In genomic region chr9:113381909-113382411, GRCh38 we compare ENCODE assay signal across 14 cellular contexts. TPM values are rescaled to one million over a fixed set of nuclear protein-coding genes. Genes with fewer than 3 reads are reported as not detected.
DNase-seq lines count a peak whose midpoint lies in the region; ATAC-seq and TF ChIP-seq lines count a peak whose summit lies in the region.
"Had no signal": no experiment of that assay in that cellular context is flagged by ENCODE, and none has a peak within 500 bp of the region (broad histone marks: within the 10 kb centered on the region; RNA-seq: fewer than 3 reads in every experiment).

No MANE protein-coding gene starts in this region.

- H3K27ac ChIP-seq in liver (ENCODE audit: low read depth in 1 of 2, low read length in 2 of 2) (peak overlapping the region; percentile 62 to 66), stomach (peak overlapping the region; percentile 79 to 95 (median 85))
- H3K27ac ChIP-seq: BLaER1, KMS-11 had no signal

- no peaks in the 10 kb centered on the region for H3K9me3 Mint-ChIP-seq in WTC11

- H3K4me3 Mint-ChIP-seq in WTC11 = no peak overlapping the region

- no peak overlapping the region for H3K4me3 ChIP-seq in liver (ENCODE audit: low read depth in 1 of 3, low read length in 3 of 3)
- H3K4me3 ChIP-seq in stomach = no peak overlapping the region
- H3K4me3 ChIP-seq: BLaER1, dorsolateral prefrontal cortex had no signal

- no peaks in the 10 kb centered on the region; the same call in 1 of the 2 replicates for H3K27me3 Mint-ChIP-seq in WTC11 (ENCODE audit: low read depth)

- peaks cover 12 to 48% (median 45%) of the 10 kb centered on the region in 4 donors for H3K4me1 ChIP-seq in liver (ENCODE audit: control insufficient read depth in 4 of 4, insufficient read depth in 4 of 4, low read length in 3 of 4)
- peaks cover 8 to 52% (median 46%) of the 10 kb centered on the region in 4 donors for H3K4me1 ChIP-seq in stomach

- ATAC-seq in WTC11 (no peak), HG03159 (IDR thresholded peaks at IDR 0.05; ENCODE audit: unreplicated experiment) (no peak)

- TF ChIP-seq RAD21 in liver (IDR thresholded peaks at IDR 0.05) = peak in 1 of 2 donors; percentile 30

- DNase-seq in HT-29 (ENCODE audit: low spot score) (peak; percentile 93), WTC11 (ENCODE audit: low spot score) (no peak), stomach (peak; percentile 75), nucleus accumbens (lab: John Stamatoyannopoulos, UW) (no peak), occipital lobe (lab: John Stamatoyannopoulos, UW) (no peak), NCI-H345 (lab: John Stamatoyannopoulos, UW) (no peak)
- DNase-seq: activated naive CD4-positive, alpha-beta T cell; mesenchymal stem cell had no signal

- no peak for TF ChIP-seq CTCF in WTC11 (IDR thresholded peaks at IDR 0.05)
- TF ChIP-seq CTCF in liver (IDR thresholded peaks at IDR 0.05; ENCODE audit: low read depth, low read length, missing input control) = no peak
- no peak for TF ChIP-seq CTCF in stomach (IDR thresholded peaks at IDR 0.05)

- TF ChIP-seq EP300 in stomach (IDR thresholded peaks at IDR 0.05) = no peak

- no peak overlapping the region for H3K9ac ChIP-seq in liver (ENCODE audit: low read depth in 1 of 2, low read length in 2 of 2)
- H3K9ac ChIP-seq: BLaER1, KMS-11 had no signal

- peaks cover 15% of the 10 kb centered on the region for H3K4me1 Mint-ChIP-seq in WTC11

- no peaks in the 10 kb centered on the region; the same call in 1 of the 2 replicates for H3K36me3 Mint-ChIP-seq in WTC11

- H3K9me3 ChIP-seq in liver (ENCODE audit: control insufficient read depth in 4 of 4, low read length in 3 of 4) (no peaks in the 10 kb centered on the region), stomach (no peaks in the 10 kb centered on the region)
- H3K9me3 ChIP-seq: BLaER1 had no signal

- H3K36me3 ChIP-seq in liver (ENCODE audit: control insufficient read depth in 4 of 4, insufficient read depth in 3 of 4, low read depth in 1 of 4, low read length in 3 of 4) (peaks cover 0 to 1% (median 0%) of the 10 kb centered on the region in 4 donors), stomach (peaks cover 5 to 14% (median 9%) of the 10 kb centered on the region in 4 donors)

- 32% methylated on average over 8 of the region's 8 CpGs for WGBS in liver
- WGBS in stomach, 5 donors = 34 to 70% (median 40%) methylated on average over 8 of the region's 8 CpGs

- no peak for TF ChIP-seq POLR2A in stomach (IDR thresholded peaks at IDR 0.05)

- CTCF ChIA-PET in WTC11 (lab: Charles Lee) = interaction anchor here (1.0 kb wide), 1 partner anchor 273 kb away, joined by 3 read pairs; no protein-coding TSS in a partner anchor

- intact Hi-C loops in stomach (cut with DNase I; ENCODE audit: low total_unique reads) = no loop called here

- H3K27me3 ChIP-seq in liver (ENCODE audit: control insufficient read depth in 4 of 4, insufficient read depth in 4 of 4, low read length in 3 of 4) (no peaks in the 10 kb centered on the region), stomach (no peaks in the 10 kb centered on the region)
- H3K27me3 ChIP-seq: BLaER1, dorsolateral prefrontal cortex had no signal

- POLR2A ChIA-PET in WTC11 (lab: Charles Lee) = no interaction called here

- H3K27ac Mint-ChIP-seq in WTC11 = no peak overlapping the region

TF ChIP-seq in WTC11, 78 proteins besides CTCF, POLR2A, EP300 and RAD21:
- TF ChIP-seq GABPB1 (CRISPR knock-in tag; IDR thresholded peaks at IDR 0.05) = 0 out of 2 replicates have a peak, but pooled peaks have one; percentile 14
- TF ChIP-seq USF2 (CRISPR knock-in tag; IDR thresholded peaks at IDR 0.05) = no peak

TF ChIP-seq in liver, 16 proteins besides CTCF, POLR2A, EP300 and RAD21 (continues in another document):
- TF ChIP-seq SP1 (IDR thresholded peaks at IDR 0.05) (peak; percentile 100), FOXA2 (IDR thresholded peaks at IDR 0.05) (no peak), JUND (IDR thresholded peaks at IDR 0.05) (peak; percentile 18 to 81), GABPA (IDR thresholded peaks at IDR 0.05 in 1 of 2, conservative IDR thresholded peaks at IDR 0.05 in 1 of 2) (no peak), TAF1 (conservative IDR thresholded peaks at IDR 0.05) (no peak), ZBTB33 (IDR thresholded peaks at IDR 0.05) (peak; percentile 63), NR2F2 (IDR thresholded peaks at IDR 0.05) (peak; percentile 75), ATF3 (IDR thresholded peaks at IDR 0.05) (no peak), FOXA1 (IDR thresholded peaks at IDR 0.05) (no peak), RXRA (IDR thresholded peaks at IDR 0.05) (peak; percentile 89 to 94), EGR1 (IDR thresholded peaks at IDR 0.05; ENCODE audit: low read depth in 2 of 2) (peak in 1 of 2 donors; percentile 33), YY1 (IDR thresholded peaks at IDR 0.05) (peak; percentile 53), HNF4A (conservative IDR thresholded peaks at IDR 0.05) (peak; percentile 98), REST (IDR thresholded peaks at IDR 0.05) (peak; percentile 48)

RNA-seq across cellular contexts. Expression of gene HDHD3, which starts 5.2 kb away (rescaled TPM):
- 73.3 and 78.1 TPM in 2 replicates for total RNA-seq in HT-29 (2014; rRNA removed; shearing (Covaris generic))
- total RNA-seq in WTC11 (2021) = 15.7 to 17.2 TPM (median 16.6 TPM) in 3 replicates
- 10 to 100 TPM; 26.9 to 61.2 TPM for total RNA-seq in liver
- polyA plus RNA-seq in liver = 10 to 100 TPM; 60.8 to 63.6 TPM
- total RNA-seq in stomach = 100 to 1,000 TPM in 3 of 5 donors, 10 to 100 TPM in 2; 41.3 to 120 (median 104) TPM
- polyA plus RNA-seq in stomach = 10 to 100 TPM; 42.5 to 81.1 (median 51.6) TPM
- total RNA-seq in occipital lobe = 5.6 TPM

RNA-seq across cellular contexts. Expression of gene ALAD, which starts 19.1 kb away (rescaled TPM):
- 16.0 and 20.8 TPM in 2 replicates for total RNA-seq in HT-29 (2014; rRNA removed; shearing (Covaris generic))
- total RNA-seq in WTC11 (2021) (14.7 to 15.9 TPM (median 15.5 TPM) in 3 replicates), liver (100 to 1,000 TPM in 1 of 2 donors, 10 to 100 TPM in 1; 99.1 to 258 TPM), stomach (100 to 1,000 TPM in 1 of 5 donors, 10 to 100 TPM in 4; 30.8 to 102 (median 44.8) TPM), occipital lobe (12.0 TPM)
- polyA plus RNA-seq in liver (10 to 100 TPM; 40.2 to 49.3 TPM), stomach (10 to 100 TPM; 33.9 to 69.2 (median 64.8) TPM)

RNA-seq across cellular contexts. Expression of gene POLE3, which starts 28.5 kb away (rescaled TPM):
- 83.0 and 84.4 TPM in 2 replicates for total RNA-seq in HT-29 (2014; rRNA removed; shearing (Covaris generic))
- 39.7 to 43.6 TPM (median 42.4 TPM) in 3 replicates for total RNA-seq in WTC11 (2021)
- total RNA-seq in liver = 10 to 100 TPM; 20.9 to 27.5 TPM
- 10 to 100 TPM; 15.7 to 24.8 TPM for polyA plus RNA-seq in liver
- total RNA-seq in stomach = 10 to 100 TPM in 3 of 5 donors, 1 to 10 TPM in 2; 4.1 to 47.4 (median 25.4) TPM
- polyA plus RNA-seq in stomach = 10 to 100 TPM; 31.0 to 39.1 (median 31.9) TPM
- total RNA-seq in occipital lobe = 34.2 TPM

RNA-seq across cellular contexts. Expression of gene C9orf43, which starts 28.6 kb away (rescaled TPM):
- total RNA-seq in HT-29 (2014; rRNA removed; shearing (Covaris generic)) = 0.92 and 1.1 TPM in 2 replicates
- total RNA-seq in WTC11 (2021) (0.28 to 0.46 TPM (median 0.30 TPM) in 3 replicates), liver (1 to 10 TPM in 1 of 2 donors, under 1 TPM in 1; 0.09 to 1.1 TPM), stomach (under 1 TPM in 2 of 5 donors, not detected in 3; 0.55 to 0.58 TPM), occipital lobe (0.62 TPM)
- polyA plus RNA-seq in liver (under 1 TPM; 0.23 to 0.26 TPM), stomach (under 1 TPM; 0.19 to 0.61 (median 0.58) TPM)

RNA-seq across cellular contexts. Expression of gene BSPRY, which starts 32.6 kb away (rescaled TPM):
- 31.5 and 34.1 TPM in 2 replicates for total RNA-seq in HT-29 (2014; rRNA removed; shearing (Covaris generic))
- 6.4 to 8.0 TPM (median 7.2 TPM) in 3 replicates for total RNA-seq in WTC11 (2021)
- total RNA-seq in liver = 1 to 10 TPM in 1 of 2 donors, under 1 TPM in 1; 0.50 to 2.3 TPM
- polyA plus RNA-seq in liver = under 1 TPM; 0.31 to 0.81 TPM
- 10 to 100 TPM in 4 of 5 donors, 1 to 10 TPM in 1; 2.2 to 60.3 (median 16.0) TPM for total RNA-seq in stomach
- polyA plus RNA-seq in stomach = 10 to 100 TPM; 16.1 to 28.9 (median 24.5) TPM
- not detected for total RNA-seq in occipital lobe
- total RNA-seq: osteocyte had no signal

Comparison
In these comparisons a context has a peak if more than half of its experiments do, and no peak if none do; other contexts are left out.
1. DNase-seq: peak in HT-29 (single experiment) and stomach (single experiment); none in WTC11 (single experiment), nucleus accumbens (0 of 56), occipital lobe (single experiment) and NCI-H345 (single experiment).